In the genomic region with DNA sequence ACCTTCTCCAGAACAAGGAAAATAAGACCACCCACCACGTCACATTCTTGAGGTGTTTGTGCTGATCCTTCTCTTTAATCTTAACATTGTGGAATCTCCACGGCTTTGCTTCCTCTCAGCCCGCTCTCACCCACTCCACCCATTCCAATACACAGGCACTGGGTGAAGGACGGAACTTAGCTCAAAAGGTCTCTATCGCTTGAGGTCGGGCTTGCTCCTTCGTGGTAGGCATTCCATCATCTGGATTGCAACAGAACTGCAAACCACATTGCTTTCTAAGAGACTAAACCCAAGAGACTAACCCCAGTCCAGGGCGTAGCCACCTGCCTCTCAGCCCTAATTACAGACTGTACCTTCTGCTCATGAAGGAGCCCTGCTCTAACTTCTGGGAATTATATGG, we compare ENCODE assay signal across 1 cellular context.
A peak's percentile ranks its signal among the peaks of the same experiment; 100 is the strongest.
TF ChIP-seq lines count a peak whose summit lies in the region.

No MANE protein-coding gene starts in this region.

TF ChIP-seq in HepG2, 621 proteins besides CTCF, POLR2A, EP300 and RAD21:
- no peak for TF ChIP-seq ZMYM2 (CRISPR knock-in tag; IDR thresholded peaks at IDR 0.05)
- 0 out of 2 replicates have a peak, but pooled peaks have one; percentile 22 for TF ChIP-seq ZNF331 (CRISPR knock-in tag; IDR thresholded peaks at IDR 0.05)
- TF ChIP-seq NKX3-1 (CRISPR knock-in tag; IDR thresholded peaks at IDR 0.05): no peak
- no peak for TF ChIP-seq ZSCAN20 (CRISPR knock-in tag; IDR thresholded peaks at IDR 0.05; ENCODE audit: borderline replicate concordance)
- TF ChIP-seq ZNF501 (CRISPR knock-in tag; IDR thresholded peaks at IDR 0.05): no peak
- no peak for TF ChIP-seq KLF16 (CRISPR knock-in tag; IDR thresholded peaks at IDR 0.05)
- TF ChIP-seq, protein P1, sequence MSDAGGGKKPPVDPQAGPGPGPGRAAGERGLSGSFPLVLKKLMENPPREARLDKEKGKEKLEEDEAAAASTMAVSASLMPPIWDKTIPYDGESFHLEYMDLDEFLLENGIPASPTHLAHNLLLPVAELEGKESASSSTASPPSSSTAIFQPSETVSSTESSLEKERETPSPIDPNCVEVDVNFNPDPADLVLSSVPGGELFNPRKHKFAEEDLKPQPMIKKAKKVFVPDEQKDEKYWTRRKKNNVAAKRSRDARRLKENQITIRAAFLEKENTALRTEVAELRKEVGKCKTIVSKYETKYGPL (CRISPR knock-in tag; IDR thresholded peaks at IDR 0.05): no peak
- TF ChIP-seq SAP130 (CRISPR knock-in tag; IDR thresholded peaks at IDR 0.05; ENCODE audit: low read depth): 0 out of 2 replicates have a peak, but pooled peaks have one; percentile 25
- TF ChIP-seq ZNF552 (CRISPR knock-in tag; IDR thresholded peaks at IDR 0.05; ENCODE audit: borderline replicate concordance): no peak
- TF ChIP-seq CEBPB (IDR thresholded peaks at IDR 0.05; ENCODE audit: borderline replicate concordance, low read depth, low read length): peak; percentile 78
- TF ChIP-seq ZBTB38 (CRISPR knock-in tag; IDR thresholded peaks at IDR 0.05): peak; percentile 75
- TF ChIP-seq, protein P2, sequence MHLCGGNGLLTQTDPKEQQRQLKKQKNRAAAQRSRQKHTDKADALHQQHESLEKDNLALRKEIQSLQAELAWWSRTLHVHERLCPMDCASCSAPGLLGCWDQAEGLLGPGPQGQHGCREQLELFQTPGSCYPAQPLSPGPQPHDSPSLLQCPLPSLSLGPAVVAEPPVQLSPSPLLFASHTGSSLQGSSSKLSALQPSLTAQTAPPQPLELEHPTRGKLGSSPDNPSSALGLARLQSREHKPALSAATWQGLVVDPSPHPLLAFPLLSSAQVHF (CRISPR knock-in tag; IDR thresholded peaks at IDR 0.05): no peak
- TF ChIP-seq PLRG1 (conservative IDR thresholded peaks at IDR 0.05): no peak
- no peak for TF ChIP-seq SRSF1 (optimal IDR thresholded peaks at IDR 0.05; ENCODE audit: low read depth, low read length)
- peak; percentile 27; the same call in 1 of the 2 replicates for TF ChIP-seq SMYD3 (CRISPR knock-in tag; IDR thresholded peaks at IDR 0.05)
- no peak for TF ChIP-seq GLI4 (CRISPR knock-in tag; IDR thresholded peaks at IDR 0.05; ENCODE audit: borderline replicate concordance)
- TF ChIP-seq KAT2B (IDR thresholded peaks at IDR 0.05; ENCODE audit: borderline replicate concordance, low read depth, low read length): no peak
- no peak for TF ChIP-seq IRX3 (CRISPR knock-in tag; IDR thresholded peaks at IDR 0.05; ENCODE audit: borderline replicate concordance, low read depth)
- no peak for TF ChIP-seq ZNF253 (CRISPR knock-in tag; IDR thresholded peaks at IDR 0.05; ENCODE audit: borderline replicate concordance)
- no peak for TF ChIP-seq ZNF101 (CRISPR knock-in tag; IDR thresholded peaks at IDR 0.05; ENCODE audit: borderline replicate concordance, low read depth)
- TF ChIP-seq KDM6A (CRISPR knock-in tag; IDR thresholded peaks at IDR 0.05; ENCODE audit: low read depth): no peak
- no peak for TF ChIP-seq ZNF383 (CRISPR knock-in tag; IDR thresholded peaks at IDR 0.05; ENCODE audit: borderline replicate concordance)
- no peak for TF ChIP-seq ATAD3A (CRISPR knock-in tag; IDR thresholded peaks at IDR 0.05)
- peak; percentile 66 for TF ChIP-seq BCL6 (CRISPR knock-in tag; IDR thresholded peaks at IDR 0.05)
- no peak for TF ChIP-seq HES4 (CRISPR knock-in tag; IDR thresholded peaks at IDR 0.05; ENCODE audit: borderline replicate concordance)
- TF ChIP-seq ZBTB3 (CRISPR knock-in tag; IDR thresholded peaks at IDR 0.05; ENCODE audit: borderline replicate concordance, low read depth): no peak
- TF ChIP-seq GABPA (IDR thresholded peaks at IDR 0.05; ENCODE audit: low read depth, low read length): no peak
- TF ChIP-seq GABPA (CRISPR knock-in tag; IDR thresholded peaks at IDR 0.05; ENCODE audit: low read depth): no peak
- TF ChIP-seq, protein P3, sequence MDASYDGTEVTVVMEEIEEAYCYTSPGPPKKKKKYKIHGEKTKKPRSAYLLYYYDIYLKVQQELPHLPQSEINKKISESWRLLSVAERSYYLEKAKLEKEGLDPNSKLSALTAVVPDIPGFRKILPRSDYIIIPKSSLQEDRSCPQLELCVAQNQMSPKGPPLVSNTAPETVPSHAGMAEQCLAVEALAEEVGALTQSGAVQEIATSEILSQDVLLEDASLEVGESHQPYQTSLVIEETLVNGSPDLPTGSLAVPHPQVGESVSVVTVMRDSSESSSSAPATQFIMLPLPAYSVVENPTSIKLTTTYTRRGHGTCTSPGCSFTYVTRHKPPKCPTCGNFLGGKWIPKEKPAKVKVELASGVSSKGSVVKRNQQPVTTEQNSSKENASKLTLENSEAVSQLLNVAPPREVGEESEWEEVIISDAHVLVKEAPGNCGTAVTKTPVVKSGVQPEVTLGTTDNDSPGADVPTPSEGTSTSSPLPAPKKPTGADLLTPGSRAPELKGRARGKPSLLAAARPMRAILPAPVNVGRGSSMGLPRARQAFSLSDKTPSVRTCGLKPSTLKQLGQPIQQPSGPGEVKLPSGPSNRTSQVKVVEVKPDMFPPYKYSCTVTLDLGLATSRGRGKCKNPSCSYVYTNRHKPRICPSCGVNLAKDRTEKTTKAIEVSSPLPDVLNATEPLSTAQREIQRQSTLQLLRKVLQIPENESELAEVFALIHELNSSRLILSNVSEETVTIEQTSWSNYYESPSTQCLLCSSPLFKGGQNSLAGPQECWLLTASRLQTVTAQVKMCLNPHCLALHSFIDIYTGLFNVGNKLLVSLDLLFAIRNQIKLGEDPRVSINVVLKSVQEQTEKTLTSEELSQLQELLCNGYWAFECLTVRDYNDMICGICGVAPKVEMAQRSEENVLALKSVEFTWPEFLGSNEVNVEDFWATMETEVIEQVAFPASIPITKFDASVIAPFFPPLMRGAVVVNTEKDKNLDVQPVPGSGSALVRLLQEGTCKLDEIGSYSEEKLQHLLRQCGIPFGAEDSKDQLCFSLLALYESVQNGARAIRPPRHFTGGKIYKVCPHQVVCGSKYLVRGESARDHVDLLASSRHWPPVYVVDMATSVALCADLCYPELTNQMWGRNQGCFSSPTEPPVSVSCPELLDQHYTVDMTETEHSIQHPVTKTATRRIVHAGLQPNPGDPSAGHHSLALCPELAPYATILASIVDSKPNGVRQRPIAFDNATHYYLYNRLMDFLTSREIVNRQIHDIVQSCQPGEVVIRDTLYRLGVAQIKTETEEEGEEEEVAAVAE (CRISPR knock-in tag; IDR thresholded peaks at IDR 0.05; ENCODE audit: borderline replicate concordance): no peak
- TF ChIP-seq, protein P4, sequence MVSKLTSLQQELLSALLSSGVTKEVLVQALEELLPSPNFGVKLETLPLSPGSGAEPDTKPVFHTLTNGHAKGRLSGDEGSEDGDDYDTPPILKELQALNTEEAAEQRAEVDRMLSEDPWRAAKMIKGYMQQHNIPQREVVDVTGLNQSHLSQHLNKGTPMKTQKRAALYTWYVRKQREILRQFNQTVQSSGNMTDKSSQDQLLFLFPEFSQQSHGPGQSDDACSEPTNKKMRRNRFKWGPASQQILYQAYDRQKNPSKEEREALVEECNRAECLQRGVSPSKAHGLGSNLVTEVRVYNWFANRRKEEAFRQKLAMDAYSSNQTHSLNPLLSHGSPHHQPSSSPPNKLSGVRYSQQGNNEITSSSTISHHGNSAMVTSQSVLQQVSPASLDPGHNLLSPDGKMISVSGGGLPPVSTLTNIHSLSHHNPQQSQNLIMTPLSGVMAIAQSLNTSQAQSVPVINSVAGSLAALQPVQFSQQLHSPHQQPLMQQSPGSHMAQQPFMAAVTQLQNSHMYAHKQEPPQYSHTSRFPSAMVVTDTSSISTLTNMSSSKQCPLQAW (CRISPR knock-in tag; IDR thresholded peaks at IDR 0.05): no peak
- no peak for TF ChIP-seq AKAP8 (CRISPR knock-in tag; IDR thresholded peaks at IDR 0.05)
- TF ChIP-seq GTF2F1 (IDR thresholded peaks at IDR 0.05; ENCODE audit: low read length): no peak
- TF ChIP-seq, protein P5, sequence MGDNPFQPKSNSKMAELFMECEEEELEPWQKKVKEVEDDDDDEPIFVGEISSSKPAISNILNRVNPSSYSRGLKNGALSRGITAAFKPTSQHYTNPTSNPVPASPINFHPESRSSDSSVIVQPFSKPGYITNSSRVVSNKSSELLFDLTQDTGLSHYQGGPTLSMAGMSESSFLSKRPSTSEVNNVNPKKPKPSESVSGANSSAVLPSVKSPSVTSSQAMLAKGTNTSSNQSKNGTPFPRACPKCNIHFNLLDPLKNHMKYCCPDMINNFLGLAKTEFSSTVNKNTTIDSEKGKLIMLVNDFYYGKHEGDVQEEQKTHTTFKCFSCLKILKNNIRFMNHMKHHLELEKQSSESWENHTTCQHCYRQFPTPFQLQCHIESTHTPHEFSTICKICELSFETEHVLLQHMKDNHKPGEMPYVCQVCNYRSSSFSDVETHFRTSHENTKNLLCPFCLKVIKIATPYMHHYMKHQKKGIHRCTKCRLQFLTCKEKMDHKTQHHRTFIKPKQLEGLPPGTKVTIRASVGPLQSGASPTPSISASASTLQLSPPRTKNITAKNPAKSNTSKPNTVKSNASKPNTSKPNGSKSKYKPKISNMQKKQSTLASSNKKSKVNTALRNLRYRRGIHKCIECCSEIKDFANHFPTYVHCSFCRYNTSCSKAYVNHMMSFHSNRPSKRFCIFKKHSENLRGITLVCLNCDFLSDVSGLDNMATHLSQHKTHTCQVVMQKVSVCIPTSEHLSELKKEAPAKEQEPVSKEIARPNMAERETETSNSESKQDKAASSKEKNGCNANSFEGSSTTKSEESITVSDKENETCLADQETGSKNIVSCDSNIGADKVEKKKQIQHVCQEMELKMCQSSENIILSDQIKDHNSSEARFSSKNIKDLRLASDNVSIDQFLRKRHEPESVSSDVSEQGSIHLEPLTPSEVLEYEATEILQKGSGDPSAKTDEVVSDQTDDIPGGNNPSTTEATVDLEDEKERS (CRISPR knock-in tag; IDR thresholded peaks at IDR 0.05): 0 out of 2 replicates have a peak, but pooled peaks have one; percentile 8
- peak; percentile 41; the same call in 1 of the 2 replicates for TF ChIP-seq TARDBP (CRISPR knock-in tag; IDR thresholded peaks at IDR 0.05)
- no peak for TF ChIP-seq ZNF720 (CRISPR knock-in tag; IDR thresholded peaks at IDR 0.05)
- no peak for TF ChIP-seq GPN1 (CRISPR knock-in tag; IDR thresholded peaks at IDR 0.05; ENCODE audit: borderline replicate concordance)
- no peak for TF ChIP-seq RBAK (CRISPR knock-in tag; IDR thresholded peaks at IDR 0.05)
- TF ChIP-seq, protein P6, sequence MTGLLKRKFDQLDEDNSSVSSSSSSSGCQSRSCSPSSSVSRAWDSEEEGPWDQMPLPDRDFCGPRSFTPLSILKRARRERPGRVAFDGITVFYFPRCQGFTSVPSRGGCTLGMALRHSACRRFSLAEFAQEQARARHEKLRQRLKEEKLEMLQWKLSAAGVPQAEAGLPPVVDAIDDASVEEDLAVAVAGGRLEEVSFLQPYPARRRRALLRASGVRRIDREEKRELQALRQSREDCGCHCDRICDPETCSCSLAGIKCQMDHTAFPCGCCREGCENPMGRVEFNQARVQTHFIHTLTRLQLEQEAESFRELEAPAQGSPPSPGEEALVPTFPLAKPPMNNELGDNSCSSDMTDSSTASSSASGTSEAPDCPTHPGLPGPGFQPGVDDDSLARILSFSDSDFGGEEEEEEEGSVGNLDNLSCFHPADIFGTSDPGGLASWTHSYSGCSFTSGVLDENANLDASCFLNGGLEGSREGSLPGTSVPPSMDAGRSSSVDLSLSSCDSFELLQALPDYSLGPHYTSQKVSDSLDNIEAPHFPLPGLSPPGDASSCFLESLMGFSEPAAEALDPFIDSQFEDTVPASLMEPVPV (CRISPR knock-in tag; IDR thresholded peaks at IDR 0.05): no peak
- no peak for TF ChIP-seq ZNF546 (CRISPR knock-in tag; conservative IDR thresholded peaks at IDR 0.05)
- TF ChIP-seq ZNF678 (CRISPR knock-in tag; IDR thresholded peaks at IDR 0.05): no peak
- no peak for TF ChIP-seq ZNF432 (CRISPR knock-in tag; IDR thresholded peaks at IDR 0.05; ENCODE audit: borderline replicate concordance)
- no peak for TF ChIP-seq ZNF562 (CRISPR knock-in tag; IDR thresholded peaks at IDR 0.05; ENCODE audit: borderline replicate concordance)
- TF ChIP-seq DR1 (CRISPR knock-in tag; IDR thresholded peaks at IDR 0.05): no peak
- TF ChIP-seq FOSL2 (CRISPR knock-in tag; IDR thresholded peaks at IDR 0.05): no peak
- TF ChIP-seq ZBTB20 (CRISPR knock-in tag; IDR thresholded peaks at IDR 0.05; ENCODE audit: borderline replicate concordance, low read depth): no peak
- TF ChIP-seq SALL1 (CRISPR knock-in tag; IDR thresholded peaks at IDR 0.05): peak; percentile 31; the same call in 1 of the 2 replicates
- TF ChIP-seq HOXA7 (CRISPR knock-in tag; IDR thresholded peaks at IDR 0.05): no peak
- TF ChIP-seq RXRA (CRISPR knock-in tag; IDR thresholded peaks at IDR 0.05): no peak
- TF ChIP-seq GATAD2A (CRISPR knock-in tag; IDR thresholded peaks at IDR 0.05): peak; percentile 33; the same call in 1 of the 2 replicates
- TF ChIP-seq DPF2 (CRISPR knock-in tag; IDR thresholded peaks at IDR 0.05; ENCODE audit: borderline replicate concordance, low read depth): no peak
- no peak for TF ChIP-seq FOXK1 (CRISPR knock-in tag; IDR thresholded peaks at IDR 0.05; ENCODE audit: borderline replicate concordance, low read depth)
- no peak for TF ChIP-seq KDM2A (CRISPR knock-in tag; IDR thresholded peaks at IDR 0.05; ENCODE audit: borderline replicate concordance, low read depth)
- TF ChIP-seq ZBTB46 (CRISPR knock-in tag; IDR thresholded peaks at IDR 0.05; ENCODE audit: borderline replicate concordance): no peak
- 0 out of 2 replicates have a peak, but pooled peaks have one; percentile 24 for TF ChIP-seq TGIF2 (CRISPR knock-in tag; IDR thresholded peaks at IDR 0.05)
- TF ChIP-seq YEATS2 (CRISPR knock-in tag; IDR thresholded peaks at IDR 0.05; ENCODE audit: borderline replicate concordance): no peak
- no peak for TF ChIP-seq HNRNPK (IDR thresholded peaks at IDR 0.05; ENCODE audit: low read depth, low read length, poor library complexity, severe bottlenecking)
- peak; percentile 62 for TF ChIP-seq CEBPG (CRISPR knock-in tag; IDR thresholded peaks at IDR 0.05)
TF ChIP-seq in HepG2: peak in this region for 12.
